Comparison of ENCODE assay signal across 8 cellular contexts in the genomic region with DNA sequence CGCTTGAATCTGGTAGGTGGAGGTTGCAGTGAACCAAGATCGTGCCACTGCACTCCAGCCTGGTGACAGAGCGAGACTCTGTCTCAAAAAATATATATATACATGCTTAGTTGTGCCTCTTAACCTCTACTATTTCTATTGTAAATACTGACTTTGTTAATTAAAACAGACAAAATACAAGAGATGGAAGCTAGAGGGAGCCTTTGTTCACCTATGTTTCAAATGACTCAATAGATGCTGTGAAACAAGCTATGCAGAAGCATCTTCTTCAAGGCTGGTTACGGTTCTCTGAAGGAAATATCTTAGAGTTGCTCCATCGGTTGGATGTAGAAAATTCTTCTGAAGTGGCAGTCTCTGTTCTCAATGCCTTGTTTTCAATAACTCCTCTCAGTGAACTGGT. TPM values are rescaled to one million over a fixed set of nuclear protein-coding genes. Genes with fewer than 3 reads are reported as not detected.
A peak's percentile ranks its signal among the peaks of the same experiment; 100 is the strongest.
DNase-seq lines count a peak whose midpoint lies in the region; ATAC-seq and TF ChIP-seq lines count a peak whose summit lies in the region.

No MANE protein-coding gene starts in this region.

- peaks cover 16% of the 10 kb centered on the region for H3K4me1 ChIP-seq in A673 (ENCODE audit: insufficient read depth, low read length, poor library complexity, severe bottlenecking)
- no peaks in the 10 kb centered on the region for H3K4me1 ChIP-seq in left ventricle myocardium inferior
- H3K4me1 ChIP-seq in smooth muscle cell (ENCODE audit: low read depth), result peaks cover 18% of the 10 kb centered on the region

- no peaks in the 10 kb centered on the region; the same call in 1 of the 2 replicates for H3K36me3 Mint-ChIP-seq in HFFc6 (ENCODE audit: low read depth)
- H3K36me3 Mint-ChIP-seq in activated CD8-positive, alpha-beta T cell treated with anti-CD3 and anti-CD28 coated beads, Interleukin-2, amount 10 ng/mL, durations not matched to agents 7 days and 5 days (ENCODE audit: low read depth), result peaks cover 67% of the 10 kb centered on the region

- DNase-seq in A673 (ENCODE audit: low spot score) (peak; percentile 65), GM06990 (ENCODE audit: extremely low read depth, insufficient read length) (peak; percentile 30), HFFc6 (peak; percentile 70), MV-4-11 (lab: John Stamatoyannopoulos, UW) (peak; percentile 75), left ventricle myocardium inferior (no peak), smooth muscle cell (lab: John Stamatoyannopoulos, UW; ENCODE audit: unreplicated experiment) (no peak)
- DNase-seq in activated CD8-positive, alpha-beta T cell treated with anti-CD3 and anti-CD28 coated beads, Interleukin-2, amount 10 ng/mL, durations not matched to agents 7 days and 5 days, result no peak
- DNase-seq in stimulated activated CD4-positive, alpha-beta T cell treated with anti-CD3 and anti-CD28 coated beads, Interleukin-4, amount 100 ng/mL, for 24 hours, result no peak

- H4K20me1 ChIP-seq in smooth muscle cell (ENCODE audit: low read depth), result no peaks in the 10 kb centered on the region

- peaks cover 89% of the 10 kb centered on the region for H3K36me3 ChIP-seq in A673 (ENCODE audit: insufficient read depth, low read length, poor library complexity, severe bottlenecking)
- no peaks in the 10 kb centered on the region; the same call in 1 of the 2 replicates for H3K36me3 ChIP-seq in GM06990 (ENCODE audit: control insufficient read depth, insufficient read depth, low read length)
- H3K36me3 ChIP-seq in left ventricle myocardium inferior, result no peaks in the 10 kb centered on the region
- no peaks in the 10 kb centered on the region for H3K36me3 ChIP-seq in smooth muscle cell (ENCODE audit: low read depth)

- H3K4me1 Mint-ChIP-seq in HFFc6 (ENCODE audit: low read depth), result peaks cover 44% of the 10 kb centered on the region
- peaks cover 36% of the 10 kb centered on the region for H3K4me1 Mint-ChIP-seq in activated CD8-positive, alpha-beta T cell treated with anti-CD3 and anti-CD28 coated beads, Interleukin-2, amount 10 ng/mL, durations not matched to agents 7 days and 5 days (ENCODE audit: low read depth)

- intact Hi-C loops in A673 (cut with micrococcal nuclease; ENCODE audit: unreplicated experiment) (loop anchor here (5.0 kb wide), 1 partner anchor 775 kb away; no protein-coding TSS in a partner anchor), left ventricle myocardium inferior (cut with micrococcal nuclease) (loop anchor here (5.0 kb wide), 1 partner anchor 775 kb away; no protein-coding TSS in a partner anchor)

- WGBS in smooth muscle cell (ENCODE audit: low lambda C conversion rate), result 81% methylated on average over 5 of the region's 5 CpGs

- H2AFZ ChIP-seq in smooth muscle cell (ENCODE audit: low read depth), result peak overlapping the region; percentile 74

- CTCF ChIA-PET in A673 (lab: Charles Lee), result interaction anchor here (0.9 kb wide), 1 partner anchor 11 kb away, joined by 28 read pairs; no protein-coding TSS in a partner anchor
- CTCF ChIA-PET in activated CD8-positive, alpha-beta T cell treated with anti-CD3 and anti-CD28 coated beads, Interleukin-2, amount 10 ng/mL, durations not matched to agents 7 days and 5 days (lab: Charles Lee), result interaction anchor here (0.7 to 2.8 kb wide), 23 partner anchors 10 to 778 kb away, joined by 3 to 20 read pairs (median 4); no protein-coding TSS in a partner anchor

- H3K4me3 ChIP-seq in A673 (ENCODE audit: low read depth, low read length, poor library complexity, severe bottlenecking) (no peak overlapping the region), GM06990 (replicated peaks; ENCODE audit: low read depth, low read length) (no peak overlapping the region), left ventricle myocardium inferior (no peak overlapping the region), smooth muscle cell (no peak overlapping the region)

- H3K9me3 ChIP-seq in A673 (ENCODE audit: low read depth, low read length, poor library complexity, severe bottlenecking) (no peaks in the 10 kb centered on the region), left ventricle myocardium inferior (replicated peaks) (no peaks in the 10 kb centered on the region), smooth muscle cell (replicated peaks; ENCODE audit: low read depth) (no peaks in the 10 kb centered on the region)

- H3K27ac Mint-ChIP-seq in HFFc6, result peak overlapping the region; percentile 30; the same call in 1 of the 2 replicates
- peak overlapping the region; percentile 68 for H3K27ac Mint-ChIP-seq in activated CD8-positive, alpha-beta T cell treated with anti-CD3 and anti-CD28 coated beads, Interleukin-2, amount 10 ng/mL, durations not matched to agents 7 days and 5 days

- POLR2A ChIA-PET in A673 (lab: Charles Lee; ENCODE audit: low non-redundant PET), result no interaction called here
- POLR2A ChIA-PET in activated CD8-positive, alpha-beta T cell treated with anti-CD3 and anti-CD28 coated beads, Interleukin-2, amount 10 ng/mL, durations not matched to agents 7 days and 5 days (lab: Charles Lee), result no interaction called here

- H3K27me3 ChIP-seq in A673 (replicated peaks; ENCODE audit: insufficient read depth, low read depth, low read length, poor library complexity) (no peaks in the 10 kb centered on the region), GM06990 (replicated peaks; ENCODE audit: control insufficient read depth, insufficient read depth, low read length) (no peaks in the 10 kb centered on the region), left ventricle myocardium inferior (ENCODE audit: low read depth) (no peaks in the 10 kb centered on the region), smooth muscle cell (ENCODE audit: low read depth) (no peaks in the 10 kb centered on the region)

- BruUV-seq in A673 (replicated peaks; lab: Mats Ljungman, UMichigan), result no TSS peak

- peak overlapping the region; percentile 20; the same call in 1 of the 2 replicates for H3K4me3 Mint-ChIP-seq in HFFc6
- no peak overlapping the region for H3K4me3 Mint-ChIP-seq in activated CD8-positive, alpha-beta T cell treated with anti-CD3 and anti-CD28 coated beads, Interleukin-2, amount 10 ng/mL, durations not matched to agents 7 days and 5 days

- H3K79me2 ChIP-seq in smooth muscle cell (ENCODE audit: low read depth), result peaks cover 53% of the 10 kb centered on the region

- no peak overlapping the region for H3K27ac ChIP-seq in A673 (ENCODE audit: low read depth, low read length, poor library complexity, severe bottlenecking)
- no peak overlapping the region for H3K27ac ChIP-seq in left ventricle myocardium inferior (replicated peaks)
- no peak overlapping the region for H3K27ac ChIP-seq in smooth muscle cell (ENCODE audit: low read depth)

- no peaks in the 10 kb centered on the region for H3F3A ChIP-seq in smooth muscle cell (ENCODE audit: low read depth)

- no peaks in the 10 kb centered on the region for H3K9me3 Mint-ChIP-seq in HFFc6
- no peaks in the 10 kb centered on the region for H3K9me3 Mint-ChIP-seq in activated CD8-positive, alpha-beta T cell treated with anti-CD3 and anti-CD28 coated beads, Interleukin-2, amount 10 ng/mL, durations not matched to agents 7 days and 5 days (ENCODE audit: insufficient read depth)

- ATAC-seq in activated CD8-positive, alpha-beta T cell treated with anti-CD3 and anti-CD28 coated beads, Interleukin-2, amount 10 ng/mL, durations not matched to agents 7 days and 5 days, result peak; percentile 78

- H3K9ac ChIP-seq in smooth muscle cell (ENCODE audit: low read depth), result no peak overlapping the region

- TF ChIP-seq CTCF in A673 (conservative IDR thresholded peaks at IDR 0.05; ENCODE audit: low read depth, low read length), result peak; percentile 60
- TF ChIP-seq CTCF in GM06990 (IDR thresholded peaks at IDR 0.05; ENCODE audit: insufficient read depth, low read length, poor library complexity, severe bottlenecking), result peak; percentile 49
- TF ChIP-seq CTCF in HFFc6 (IDR thresholded peaks at IDR 0.05), result peak; percentile 77
- peak; percentile 67 for TF ChIP-seq CTCF in left ventricle myocardium inferior (IDR thresholded peaks at IDR 0.05; ENCODE audit: borderline replicate concordance)
- TF ChIP-seq CTCF in smooth muscle cell (IDR thresholded peaks at IDR 0.05; ENCODE audit: borderline replicate concordance, insufficient read depth, poor library complexity, severe bottlenecking), result peak; percentile 51

- H3K4me2 ChIP-seq in smooth muscle cell, result no peak overlapping the region

- H3K27me3 Mint-ChIP-seq in HFFc6 (ENCODE audit: insufficient read depth), result no peaks in the 10 kb centered on the region
- H3K27me3 Mint-ChIP-seq in activated CD8-positive, alpha-beta T cell treated with anti-CD3 and anti-CD28 coated beads, Interleukin-2, amount 10 ng/mL, durations not matched to agents 7 days and 5 days (ENCODE audit: low read depth), result no peaks in the 10 kb centered on the region

RNA-seq across cellular contexts. Expression of gene NCAPG, which starts 6.2 kb away (rescaled TPM):
- 105 and 122 TPM in 2 replicates for total RNA-seq in A673 (2021)
- 10 to 100 TPM; 16.2 to 39.2 (median 32.7) TPM for total RNA-seq in HFFc6 (2021; fragmentation: NEBNext Ultra II Directional; extraction: Animal tissue kit (Norgen Biotek cat#: 25700))
- total RNA-seq in activated CD8-positive, alpha-beta T cell treated with anti-CD3 and anti-CD28 coated beads, Interleukin-2, amount 10 ng/mL, durations not matched to agents 7 days and 5 days, result 10 to 100 TPM; 92.5 to 93.5 TPM
- total RNA-seq in left ventricle myocardium inferior, result 0.38 TPM
- 19.6 and 20.1 TPM in 2 replicates for total RNA-seq in smooth muscle cell
- 2.7 and 6.9 TPM in 2 replicates for polyA plus RNA-seq in smooth muscle cell

RNA-seq across cellular contexts. Expression of gene DCAF16, which starts 6.5 kb away (rescaled TPM):
- 59.5 and 60.2 TPM in 2 replicates for total RNA-seq in A673 (2021)
- 10 to 100 TPM; 18.0 to 24.0 (median 20.1) TPM for total RNA-seq in HFFc6 (2021; fragmentation: NEBNext Ultra II Directional; extraction: Animal tissue kit (Norgen Biotek cat#: 25700))
- 10 to 100 TPM; 35.8 to 39.2 TPM for total RNA-seq in activated CD8-positive, alpha-beta T cell treated with anti-CD3 and anti-CD28 coated beads, Interleukin-2, amount 10 ng/mL, durations not matched to agents 7 days and 5 days
- 14.5 TPM for total RNA-seq in left ventricle myocardium inferior
- total RNA-seq in smooth muscle cell, result 19.3 and 19.4 TPM in 2 replicates
- polyA plus RNA-seq in smooth muscle cell, result 6.5 and 9.3 TPM in 2 replicates

RNA-seq across cellular contexts. Expression of gene FAM184B, which starts 35.6 kb away (rescaled TPM):
- total RNA-seq in A673 (2021), result 0.15 and 0.26 TPM in 2 replicates
- total RNA-seq in HFFc6 (2021; fragmentation: NEBNext Ultra II Directional; extraction: Animal tissue kit (Norgen Biotek cat#: 25700)), result under 1 TPM in 2 of 6 experiments, not detected in 4; 0.02 to 0.05 TPM
- total RNA-seq in activated CD8-positive, alpha-beta T cell treated with anti-CD3 and anti-CD28 coated beads, Interleukin-2, amount 10 ng/mL, durations not matched to agents 7 days and 5 days, result under 1 TPM in 1 of 2 experiments, not detected in 1; 0.03 TPM
- not detected for total RNA-seq in left ventricle myocardium inferior
- not detected in 2 replicates for total RNA-seq in smooth muscle cell
- 0.06 TPM in 1 of 2 replicates, not detected in the other for polyA plus RNA-seq in smooth muscle cell

Comparison
In these comparisons a context has a peak if more than half of its experiments do, and no peak if none do; other contexts are left out.
1. DNase-seq: peak in A673 (single experiment), GM06990 (single experiment), HFFc6 (single experiment) and MV-4-11 (single experiment); none in activated CD8-positive, alpha-beta T cell treated with anti-CD3 and anti-CD28 coated beads, Interleukin-2, amount 10 ng/mL, durations not matched to agents 7 days and 5 days (single experiment), left ventricle myocardium inferior (single experiment), smooth muscle cell (single experiment) and stimulated activated CD4-positive, alpha-beta T cell treated with anti-CD3 and anti-CD28 coated beads, Interleukin-4, amount 100 ng/mL, for 24 hours (single experiment).
2. RNA of gene NCAPG, which starts 6.2 kb away (total RNA-seq): 105 to 122 TPM in A673, 92.5 to 93.5 TPM in activated CD8-positive, alpha-beta T cell treated with anti-CD3 and anti-CD28 coated beads, Interleukin-2, amount 10 ng/mL, durations not matched to agents 7 days and 5 days, 16.2 to 39.2 TPM in HFFc6 and 19.6 to 20.1 TPM in smooth muscle cell; 0.38 TPM in left ventricle myocardium inferior (single experiment); every median in the first group is over 10 times any median in the second.
3. Peak in every context shown above with its lines, with median percentiles within 50 percentile points of each other: CTCF ChIP-seq.